ENCODE assay signal across 8 cellular contexts in the genomic region with DNA sequence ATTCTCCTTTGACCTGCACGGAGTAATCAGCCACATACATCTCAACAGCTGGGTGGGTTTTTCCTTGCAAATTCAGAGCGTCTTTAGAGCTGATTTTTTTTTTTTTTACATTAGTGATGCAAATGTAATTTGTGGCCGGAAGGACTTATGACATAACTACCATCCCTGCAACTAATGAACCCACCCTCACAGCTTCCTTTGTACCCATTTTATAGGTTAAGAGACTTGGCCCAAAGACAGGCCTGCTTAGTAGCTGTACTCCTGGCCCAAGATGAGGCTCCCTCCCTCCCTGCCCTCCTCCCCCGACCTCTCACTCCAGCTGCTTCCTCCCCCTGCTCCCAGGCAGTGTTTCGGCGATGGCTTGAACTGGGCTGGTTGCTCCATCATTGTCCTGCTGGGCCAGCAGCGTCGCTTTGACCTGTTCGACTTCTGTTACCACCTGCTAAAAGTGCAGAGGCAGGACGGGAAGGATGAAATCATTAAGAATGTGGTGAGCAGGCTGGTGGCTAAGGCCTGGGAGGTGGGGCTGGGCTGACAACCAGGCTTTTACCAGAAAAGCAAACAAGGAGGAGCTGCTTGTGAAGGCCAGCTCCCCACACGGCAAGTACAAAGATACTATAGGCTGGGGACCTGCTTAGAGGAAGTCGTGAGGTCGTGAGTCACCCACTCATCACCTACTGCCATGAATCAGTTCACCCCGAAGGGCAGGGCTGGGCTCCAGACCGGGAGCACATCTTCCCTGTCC.
DNase-seq lines count a peak whose midpoint lies in the region; ATAC-seq and TF ChIP-seq lines count a peak whose summit lies in the region.

No MANE protein-coding gene starts in this region.

- CTCF ChIA-PET in mammary epithelial cell (lab: Charles Lee; ENCODE audit: low non-redundant PET) = interaction anchor here (0.6 to 0.8 kb wide), 2 partner anchors 42 to 353 kb away, joined by 3 to 4 read pairs; no protein-coding TSS in a partner anchor

- 26% methylated on average over 12 of the region's 15 CpGs for WGBS in mammary epithelial cell (ENCODE audit: low coverage, missing lambda C conversion rate)

- H3K4me3 Mint-ChIP-seq in osteocyte (ENCODE audit: unreplicated experiment) = no peak overlapping the region

- peaks cover 32% of the 10 kb centered on the region for H3K4me1 ChIP-seq in mammary epithelial cell (ENCODE audit: insufficient read depth, low read length)

- H3K4me3 ChIP-seq in mammary epithelial cell (replicated peaks in 1 of 3; ENCODE audit: insufficient read depth in 1 of 3, low read depth in 2 of 3, low read length in 3 of 3) = no peak overlapping the region

- TF ChIP-seq CTCF in mammary epithelial cell (conservative IDR thresholded peaks at IDR 0.05 in 1 of 2, IDR thresholded peaks at IDR 0.05 in 1 of 2; ENCODE audit: extremely low read depth in 1 of 2, insufficient read depth in 1 of 2, low read depth in 1 of 2, low read length in 2 of 2) (no peak), osteocyte (IDR thresholded peaks at IDR 0.05) (no peak), GM13976 (IDR thresholded peaks at IDR 0.05; ENCODE audit: borderline replicate concordance, control extremely low read depth, extremely low read depth, insufficient read depth, missing control alignments) (no peak)

- peak overlapping the region; percentile 79 for H3K27ac Mint-ChIP-seq in osteocyte (ENCODE audit: unreplicated experiment)

- H3K9me3 ChIP-seq in mammary epithelial cell (replicated peaks; ENCODE audit: insufficient read depth, low read length) = no peaks in the 10 kb centered on the region

- ATAC-seq in HG03280 (IDR thresholded peaks at IDR 0.05; ENCODE audit: unreplicated experiment) (no peak), GM21825 (IDR thresholded peaks at IDR 0.05; ENCODE audit: unreplicated experiment) (no peak), HG03354 (IDR thresholded peaks at IDR 0.05; ENCODE audit: poor library complexity, severe bottlenecking, unreplicated experiment) (no peak)

- H3K27ac ChIP-seq in mammary epithelial cell (ENCODE audit: insufficient read depth, low read depth, low read length) = no peak overlapping the region

- BruUV-seq in mammary epithelial cell (replicated peaks; lab: Mats Ljungman, UMichigan) = no TSS peak

- no peaks in the 10 kb centered on the region for H3K27me3 Mint-ChIP-seq in osteocyte (ENCODE audit: unreplicated experiment)

- H2AFZ ChIP-seq in mammary epithelial cell (ENCODE audit: low read depth, low read length) = peak overlapping the region; percentile 34

- H3K36me3 Mint-ChIP-seq in osteocyte (ENCODE audit: unreplicated experiment) = peaks cover 10% of the 10 kb centered on the region

- in situ Hi-C loops in mammary epithelial cell (cut with MboI; ENCODE audit: low sequenced_read_pairs in 2 of 2) (no loop called here), GM13976 (cut with MboI; ENCODE audit: low sequenced_read_pairs, unreplicated experiment) (no loop called here)

- H3K36me3 ChIP-seq in mammary epithelial cell (ENCODE audit: insufficient read depth, low read length) = no peaks in the 10 kb centered on the region

- H4K20me1 ChIP-seq in mammary epithelial cell (ENCODE audit: insufficient read depth, low read length) = no peaks in the 10 kb centered on the region

- dilution Hi-C loops in mammary epithelial cell (cut with HindIII; ENCODE audit: low sequenced_read_pairs) = no loop called here

- peaks cover 6% of the 10 kb centered on the region for H3K9me3 Mint-ChIP-seq in osteocyte (ENCODE audit: unreplicated experiment)

- no peaks in the 10 kb centered on the region for H3K79me2 ChIP-seq in mammary epithelial cell (ENCODE audit: insufficient read depth, low read length)

- peaks cover 67% of the 10 kb centered on the region for H3K4me1 Mint-ChIP-seq in osteocyte (ENCODE audit: unreplicated experiment)

- no peak overlapping the region for H3K9ac ChIP-seq in mammary epithelial cell (ENCODE audit: insufficient read depth, low read length)

- H3K27me3 ChIP-seq in mammary epithelial cell (ENCODE audit: insufficient read depth, low read length) = no peaks in the 10 kb centered on the region

- H3K4me2 ChIP-seq in mammary epithelial cell (ENCODE audit: insufficient read depth, low read depth, low read length) = peak overlapping the region; percentile 17

- intact Hi-C loops in mammary epithelial cell (cut with micrococcal nuclease) = loop anchor here (2.0 to 5.0 kb wide), 2 partner anchors 74 to 352 kb away; partner anchors contain the start of gene LSM11

- DNase-seq in EH (ENCODE audit: low read depth) (peak; percentile 97), T-helper 2 cell (peak in 4 of 5 experiments; percentile 13 to 58 (median 39)), mammary epithelial cell (peak; percentile 98), osteocyte (ENCODE audit: extremely low spot score, unreplicated experiment) (no peak), GM13976 (ENCODE audit: low spot score) (no peak)

Comparison
In these comparisons a context has a peak if more than half of its experiments do, and no peak if none do; other contexts are left out.
1. DNase-seq: peak in EH (single experiment), T-helper 2 cell (4 of 5) and mammary epithelial cell (single experiment); none in osteocyte (single experiment) and GM13976 (single experiment).